Comparison of ENCODE assay signal across 8 cellular contexts in the genomic region with DNA sequence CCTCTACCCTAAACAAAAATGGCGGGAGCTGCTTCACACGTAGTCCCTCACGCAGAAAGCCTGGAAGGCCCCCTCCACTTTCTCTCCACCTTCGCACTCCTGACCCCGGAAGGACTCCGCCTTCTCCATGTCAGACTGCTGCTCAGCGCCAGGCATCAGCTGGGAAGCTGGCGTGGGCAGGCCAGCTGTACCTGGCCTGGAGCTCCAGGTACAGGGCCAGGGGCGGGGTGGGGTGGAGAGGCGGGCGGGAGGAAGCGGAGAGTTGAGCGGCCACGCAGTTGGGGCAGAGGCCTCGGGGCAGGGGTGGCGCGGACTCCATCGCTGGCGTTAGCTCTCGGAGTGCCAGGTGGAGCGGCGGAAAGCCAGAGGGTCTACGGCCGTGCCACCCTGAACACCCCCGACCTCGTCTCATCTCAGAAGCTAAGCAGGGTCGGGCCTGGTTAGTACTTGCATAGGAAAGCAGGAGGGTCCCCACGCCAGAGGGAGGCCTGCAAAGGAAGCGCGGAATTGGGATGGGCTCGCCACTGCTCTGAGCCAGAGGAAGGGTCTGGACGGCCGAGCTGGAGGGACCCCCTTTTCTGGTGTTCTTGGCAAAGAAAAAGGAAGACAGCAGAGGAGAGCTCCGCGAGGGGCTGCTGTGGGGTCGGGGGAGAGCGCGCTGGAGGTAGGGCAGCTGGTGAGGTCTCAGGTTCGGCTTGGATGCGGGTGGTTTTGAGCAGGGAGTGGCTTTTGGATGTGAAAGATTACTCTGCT. TPM values are rescaled to one million over a fixed set of nuclear protein-coding genes. Genes with fewer than 3 reads are reported as not detected.
DNase-seq lines count a peak whose midpoint lies in the region; ATAC-seq, FAIRE-seq and TF ChIP-seq lines count a peak whose summit lies in the region.

MIGA1 (plus strand) TSS at position 121 of the 753 bp plus-strand sequence. CDS start 3,604 bp downstream, outside the sequence.

- H3K9ac ChIP-seq in keratinocyte (ENCODE audit: control insufficient read depth, extremely low read depth, insufficient read depth, low read length) = peak within 1 kb of the TSS; percentile 66

- H3K27ac ChIP-seq in keratinocyte (ENCODE audit: control insufficient read depth, insufficient read depth, low read length) = peak within 1 kb of the TSS; percentile 49

- dilution Hi-C loops in keratinocyte (cut with MboI; ENCODE audit: extremely low pct_ligation_motif_present, low sequenced_read_pairs) = no loop called here

- peaks cover 3 to 6% of the 10 kb centered on the region in 2 experiments for H3K36me3 ChIP-seq in keratinocyte (ENCODE audit: control insufficient read depth in 2 of 2, extremely low read depth in 1 of 2, insufficient read depth in 2 of 2, low read length in 2 of 2)

- H3K4me1 ChIP-seq in keratinocyte (ENCODE audit: control insufficient read depth, extremely low read depth, insufficient read depth, low read length) = peaks cover 4% of the 10 kb centered on the region

- peak within 1 kb of the TSS; percentile 71 to 92 (median 84) for H3K4me3 ChIP-seq in keratinocyte (ENCODE audit: control insufficient read depth in 2 of 3, extremely low read depth in 1 of 3, insufficient read depth in 2 of 3, low read depth in 1 of 3, low read length in 3 of 3)

- DNase-seq in AG20443 (ENCODE audit: low spot score) (peak; percentile 91), NCI-H446 (lab: John Stamatoyannopoulos, UW) (peak; percentile 40 to 90), cerebellar cortex (ENCODE audit: low spot score) (peak; percentile 98), keratinocyte (ENCODE audit: low read depth, low spot score) (peak; percentile 63)
- DNase-seq in activated CD4-positive, CD25-positive, alpha-beta regulatory T cell treated with anti-CD3 and anti-CD28 coated beads, Interleukin-2, amount 50 U/mL, for 16 hours (ENCODE audit: low read depth, low spot score) = peak; percentile 72
- DNase-seq in stimulated activated CD4-positive, alpha-beta T cell treated with anti-CD3 and anti-CD28 coated beads, Interleukin-12 subunit alpha, Interleukin-12 subunit beta, amount 100 ng/mL, for 48 hours (ENCODE audit: low read depth in 2 of 3, low spot score in 1 of 3) = peak; percentile 73 to 84 (median 77)

- H3K9me3 ChIP-seq in keratinocyte (ENCODE audit: control insufficient read depth, low read depth, low read length) = no peaks in the 10 kb centered on the region

- H3K9me1 ChIP-seq in keratinocyte (ENCODE audit: control insufficient read depth, extremely low read depth, insufficient read depth, low read length) = no peaks in the 10 kb centered on the region

- H3K4me2 ChIP-seq in keratinocyte (ENCODE audit: control insufficient read depth, extremely low read depth, insufficient read depth, low read depth, low read length) = peak within 1 kb of the TSS; percentile 91

- no peaks in the 10 kb centered on the region for H4K20me1 ChIP-seq in keratinocyte (ENCODE audit: control insufficient read depth, extremely low read depth, insufficient read depth, low read length)

- ATAC-seq in GM19043 (IDR thresholded peaks at IDR 0.05; ENCODE audit: low read depth, unreplicated experiment) (peak; percentile 92), HG03354 (IDR thresholded peaks at IDR 0.05; ENCODE audit: poor library complexity, severe bottlenecking, unreplicated experiment) (peak; percentile 91)

- H2AFZ ChIP-seq in keratinocyte (ENCODE audit: control insufficient read depth, low read length) = peak within 1 kb of the TSS; percentile 96

- H3K27me3 ChIP-seq in keratinocyte (ENCODE audit: control insufficient read depth, extremely low read depth, insufficient read depth, low read length) = no peaks in the 10 kb centered on the region

- no peak for TF ChIP-seq CTCF in keratinocyte (optimal IDR thresholded peaks at IDR 0.05 in 1 of 3, IDR thresholded peaks at IDR 0.05 in 1 of 3, conservative IDR thresholded peaks at IDR 0.05 in 1 of 3; ENCODE audit: extremely low read depth in 1 of 3, insufficient read depth in 2 of 3, low read length in 3 of 3)

- peaks cover 33% of the 10 kb centered on the region for H3K79me2 ChIP-seq in keratinocyte (ENCODE audit: control insufficient read depth, insufficient read depth, low read length)

- peak; percentile 75 for FAIRE-seq in keratinocyte (lab: Jason Lieb, UNC)

RNA-seq across cellular contexts. Expression of gene MIGA1, which starts in this region (rescaled TPM):
- 6.0 to 8.5 TPM (median 7.2 TPM) in 3 replicates for polyA plus RNA-seq in keratinocyte
- 7.4 TPM for polyA plus RNA-seq in keratinocyte (2011; ENCODE audit: low read depth)
- polyA plus RNA-seq in keratinocyte (2011; cell fraction: cytosol; rRNA removed) = 2.2 and 4.1 TPM in 2 replicates
- polyA plus RNA-seq in keratinocyte (2011; cell fraction: nucleus; rRNA removed) = 8.3 and 10.5 TPM in 2 replicates
- polyA plus RNA-seq in keratinocyte (2012; ENCODE audit: low replicate concordance) = 5.0 and 7.3 TPM in 2 replicates
- polyA minus RNA-seq in keratinocyte = 3.3 to 13.9 TPM (median 9.6 TPM) in 3 replicates
- polyA minus RNA-seq in keratinocyte (2011; cell fraction: cytosol; rRNA and poly(A)+ RNA removed) = 4.4 TPM
- 10.6 and 19.7 TPM in 2 replicates for polyA minus RNA-seq in keratinocyte (2011; cell fraction: nucleus; rRNA and poly(A)+ RNA removed)

Comparison
In these comparisons a context has a peak if more than half of its experiments do, and no peak if none do; other contexts are left out.
1. Peak in every context shown above with its lines: DNase-seq, ATAC-seq, H3K4me3 ChIP-seq and H3K27ac ChIP-seq.